In genomic region chr10:58714436-58714835, GRCh38 we compare ENCODE assay signal across 28 cellular contexts.
"Had no signal": no experiment of that assay in that cellular context is flagged by ENCODE, and none has a peak within 500 bp of the region (broad histone marks: within the 10 kb centered on the region; RNA-seq: fewer than 3 reads in every experiment).

No MANE protein-coding gene starts in this region.

- H3K4me3 Mint-ChIP-seq: activated CD8-positive, alpha-beta memory T cell treated with anti-CD3 and anti-CD28 coated beads, Interleukin-2, amount 10 ng/mL, durations not matched to agents 7 days and 5 days; activated naive CD4-positive, alpha-beta T cell treated with anti-CD3 and anti-CD28 coated beads, Interleukin-2, amount 50 U/mL, for 24 hours; activated T-cell treated with anti-CD3 and anti-CD28 coated beads, Interleukin-2, amount 50 U/mL, for 24 hours; activated T-helper 1 cell treated with anti-CD3 and anti-CD28 coated beads, Interleukin-12 subunit alpha, Interleukin-12 subunit beta, Interleukin-2, Interleukin-4 antibody, amounts not matched to agents 30 ng/mL and 10 ng/mL and 1 ng/mL, durations not matched to agents 14 hours and 24 hours and 36 hours; T-helper 2 cell treated with Interferon-gamma antibody and Interleukin-4, amounts not matched to agents 5 μg/mL and 100 μg/mL, for 36 hours; WTC11 had no signal

- H3K9me3 Mint-ChIP-seq: activated naive CD4-positive, alpha-beta T cell treated with anti-CD3 and anti-CD28 coated beads, Interleukin-2, amount 50 U/mL, for 24 hours; activated T-cell treated with anti-CD3 and anti-CD28 coated beads, Interleukin-2, amount 50 U/mL, for 24 hours; activated T-helper 1 cell treated with anti-CD3 and anti-CD28 coated beads, Interleukin-12 subunit alpha, Interleukin-12 subunit beta, Interleukin-2, Interleukin-4 antibody, amounts not matched to agents 30 ng/mL and 10 ng/mL and 1 ng/mL, durations not matched to agents 14 hours and 24 hours and 36 hours; T-helper 2 cell treated with Interferon-gamma antibody and Interleukin-4, amounts not matched to agents 5 μg/mL and 100 μg/mL, for 36 hours had no signal

- H3K27ac ChIP-seq: breast epithelium, Peyer's patch, SJSA1 had no signal

- H3K36me3 Mint-ChIP-seq: activated CD8-positive, alpha-beta memory T cell treated with anti-CD3 and anti-CD28 coated beads, Interleukin-2, amount 10 ng/mL, durations not matched to agents 7 days and 5 days; activated naive CD4-positive, alpha-beta T cell treated with anti-CD3 and anti-CD28 coated beads, Interleukin-2, amount 50 U/mL, for 24 hours; WTC11 had no signal

- DNase-seq: activated CD4-positive, alpha-beta T cell treated with anti-CD3 and anti-CD28 coated beads for 48 hours; activated CD4-positive, alpha-beta T cell treated with anti-CD3 and anti-CD28 coated beads, Interleukin-2, amount 50 U/mL, for 4 hours; activated CD4-positive, CD25-positive, alpha-beta regulatory T cell treated with anti-CD3 and anti-CD28 coated beads, Interleukin-2, amount 50 U/mL, for 72 hours; activated CD8-positive, alpha-beta memory T cell treated with anti-CD3 and anti-CD28 coated beads, Interleukin-2, amount 10 ng/mL, durations not matched to agents 7 days and 5 days; activated effector memory CD4-positive, alpha-beta T cell treated with Interleukin-2 at 50 U/mL for 16 hours; activated naive CD4-positive, alpha-beta T cell; activated T-cell treated with anti-CD3 and anti-CD28 coated beads, Interleukin-2, amount 50 U/mL, for 24 hours; aorta; central memory CD4-positive, alpha-beta T cell; Karpas-422; MM.1S; NCI-H1105; NCI-H1436; NCI-H1694 treated with DMSO at 0.1 percent for 48 hours; NCI-H2029 treated with DMSO at 0.1 percent for 48 hours; NCI-H510A treated with DMSO at 0.1 percent for 48 hours; NCI-H69; NK-92 treated with Interleukin-12 subunit alpha and Interleukin-12 subunit beta, amount 100 ng/mL, for 24 hours; OCI-M1; Peyer's patch; SHP77; SW 1271 had no signal

- H3K27me3 ChIP-seq: breast epithelium, Peyer's patch, SJSA1 had no signal

- H3K27me3 Mint-ChIP-seq: activated CD8-positive, alpha-beta memory T cell treated with anti-CD3 and anti-CD28 coated beads, Interleukin-2, amount 10 ng/mL, durations not matched to agents 7 days and 5 days; activated naive CD4-positive, alpha-beta T cell treated with anti-CD3 and anti-CD28 coated beads, Interleukin-2, amount 50 U/mL, for 24 hours; activated T-cell treated with anti-CD3 and anti-CD28 coated beads, Interleukin-2, amount 50 U/mL, for 24 hours had no signal

- H3K4me1 Mint-ChIP-seq: activated CD8-positive, alpha-beta memory T cell treated with anti-CD3 and anti-CD28 coated beads, Interleukin-2, amount 10 ng/mL, durations not matched to agents 7 days and 5 days; activated naive CD4-positive, alpha-beta T cell treated with anti-CD3 and anti-CD28 coated beads, Interleukin-2, amount 50 U/mL, for 24 hours had no signal

- H3K9me3 ChIP-seq: breast epithelium, Peyer's patch had no signal

- H3K4me3 ChIP-seq: breast epithelium, Peyer's patch, SJSA1 had no signal

- H3K4me1 ChIP-seq: breast epithelium, Peyer's patch had no signal

- H3K36me3 ChIP-seq: breast epithelium, Peyer's patch, SJSA1 had no signal

- H3K27ac Mint-ChIP-seq: activated CD8-positive, alpha-beta memory T cell treated with anti-CD3 and anti-CD28 coated beads, Interleukin-2, amount 10 ng/mL, durations not matched to agents 7 days and 5 days; activated naive CD4-positive, alpha-beta T cell treated with anti-CD3 and anti-CD28 coated beads, Interleukin-2, amount 50 U/mL, for 24 hours; activated T-cell treated with anti-CD3 and anti-CD28 coated beads, Interleukin-2, amount 50 U/mL, for 24 hours; activated T-helper 1 cell treated with anti-CD3 and anti-CD28 coated beads, Interleukin-12 subunit alpha, Interleukin-12 subunit beta, Interleukin-2, Interleukin-4 antibody, amounts not matched to agents 30 ng/mL and 10 ng/mL and 1 ng/mL, durations not matched to agents 14 hours and 24 hours and 36 hours; T-helper 2 cell treated with Interferon-gamma antibody and Interleukin-4, amounts not matched to agents 5 μg/mL and 100 μg/mL, for 36 hours; WTC11 had no signal
